ENCODE assay signal across 17 cellular contexts in the genomic region with DNA sequence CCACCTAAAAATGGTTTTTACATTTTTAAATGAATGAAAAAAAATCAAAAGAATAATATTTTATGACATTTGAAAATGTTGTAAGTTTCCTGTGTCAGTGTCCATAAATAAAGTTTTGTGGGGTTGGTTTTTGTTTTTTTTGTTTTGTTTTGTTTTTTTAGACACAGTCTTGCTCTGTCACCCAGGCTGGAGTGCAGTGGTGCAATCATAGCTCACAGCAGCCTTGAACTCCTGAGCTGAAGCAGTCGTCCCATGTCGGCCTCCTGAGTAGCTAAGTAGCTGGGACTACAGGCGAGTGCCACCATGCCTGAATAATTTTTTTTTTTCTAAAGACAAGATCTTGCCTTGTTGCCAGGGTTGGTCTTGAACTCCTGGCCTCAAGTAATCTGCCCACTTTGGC. TPM values are rescaled to one million over a fixed set of nuclear protein-coding genes. Genes with fewer than 3 reads are reported as not detected.
A peak's percentile ranks its signal among the peaks of the same experiment; 100 is the strongest.
DNase-seq lines count a peak whose midpoint lies in the region; TF ChIP-seq lines count a peak whose summit lies in the region.
"Had no signal": no experiment of that assay in that cellular context is flagged by ENCODE, and none has a peak within 500 bp of the region (broad histone marks: within the 10 kb centered on the region; RNA-seq: fewer than 3 reads in every experiment).

No MANE protein-coding gene starts in this region.

- no peaks in the 10 kb centered on the region for H3K27me3 ChIP-seq in GM23248 (replicated peaks; ENCODE audit: insufficient read depth)
- no peaks in the 10 kb centered on the region for H3K27me3 ChIP-seq in SJSA1 (replicated peaks)
- H3K27me3 ChIP-seq in thyroid gland: no peaks in the 10 kb centered on the region
- no peaks in the 10 kb centered on the region for H3K27me3 ChIP-seq in BE2C
- H3K27me3 ChIP-seq: BLaER1 had no signal

- no peaks in the 10 kb centered on the region for H3K9me3 ChIP-seq in GM23248 (ENCODE audit: low read depth)
- H3K9me3 ChIP-seq in SJSA1 (replicated peaks): no peaks in the 10 kb centered on the region
- no peaks in the 10 kb centered on the region for H3K9me3 ChIP-seq in thyroid gland
- no peaks in the 10 kb centered on the region for H3K9me3 ChIP-seq in BE2C
- H3K9me3 ChIP-seq: BLaER1, Caco-2 had no signal

- no peaks in the 10 kb centered on the region; the same call in 1 of the 2 replicates for H3K4me1 ChIP-seq in GM23248 (ENCODE audit: insufficient read depth)
- H3K4me1 ChIP-seq in SJSA1 (replicated peaks): peaks cover 38% of the 10 kb centered on the region
- H3K4me1 ChIP-seq in thyroid gland: peaks cover 6 to 17% of the 10 kb centered on the region in 2 donors
- H3K4me1 ChIP-seq in BE2C: no peaks in the 10 kb centered on the region

- no peak for TF ChIP-seq CTCF in nephron (IDR thresholded peaks at IDR 0.05; ENCODE audit: unreplicated experiment in 3 of 3)
- TF ChIP-seq CTCF in thyroid gland (IDR thresholded peaks at IDR 0.05): no peak
- no peak for TF ChIP-seq CTCF in BE2C (IDR thresholded peaks at IDR 0.05; ENCODE audit: low read depth, low read length)

- no peaks in the 10 kb centered on the region for H4K20me1 ChIP-seq in GM23248 (ENCODE audit: insufficient read depth)

- 76 to 82% methylated on average over 3 of the region's 3 CpGs for WGBS in GM23248 (ENCODE audit: low coverage in 1 of 2, low lambda C conversion rate in 2 of 2, missing lambda C conversion rate in 2 of 2), 2 experiments
- 50 to 53% methylated on average over 3 of the region's 3 CpGs for WGBS in thyroid gland, 2 donors

- DNase-seq in GM23248 (no peak), SJSA1 (ENCODE audit: low read depth in 1 of 2, low spot score in 2 of 2) (no peak), thyroid gland (peak in 1 of 2 donors; percentile 35), DMS153 (lab: John Stamatoyannopoulos, UW) (no peak), BE2C (no peak)
- DNase-seq: Caco-2; CD4-positive, CD25-positive, alpha-beta regulatory T cell; CD8-positive, alpha-beta T cell; DMS79; EL; GDM1; H7; HCEC 1CT had no signal

- peak overlapping the region in 2 of 3 experiments; percentile 26 to 32 for H3K4me3 Mint-ChIP-seq in nephron
- H3K4me3 Mint-ChIP-seq: CD8-positive, alpha-beta T cell had no signal

- no peaks in the 10 kb centered on the region for H3K9me3 Mint-ChIP-seq in nephron
- H3K9me3 Mint-ChIP-seq: CD4-positive, CD25-positive, alpha-beta regulatory T cell; CD8-positive, alpha-beta T cell had no signal

- no peaks in the 10 kb centered on the region for H3K36me3 Mint-ChIP-seq in nephron (ENCODE audit: low read depth)
- H3K36me3 Mint-ChIP-seq: CD4-positive, CD25-positive, alpha-beta regulatory T cell had no signal

- no peaks in the 10 kb centered on the region for H3F3A ChIP-seq in GM23248 (ENCODE audit: insufficient read depth)

- H3K27ac ChIP-seq in GM23248: no peak overlapping the region
- H3K27ac ChIP-seq in SJSA1: peak overlapping the region; percentile 56
- H3K27ac ChIP-seq in thyroid gland: peak overlapping the region in 2 of 3 donors; percentile 38 to 97
- H3K27ac ChIP-seq: BLaER1, C4-2B had no signal

- H3K27me3 Mint-ChIP-seq in nephron (ENCODE audit: low read depth): no peaks in the 10 kb centered on the region

- TF ChIP-seq POLR2A in thyroid gland (IDR thresholded peaks at IDR 0.05): no peak

- no peak overlapping the region for H3K4me3 ChIP-seq in GM23248
- no peak overlapping the region for H3K4me3 ChIP-seq in SJSA1
- H3K4me3 ChIP-seq in thyroid gland (replicated peaks in 1 of 3): no peak overlapping the region
- no peak overlapping the region for H3K4me3 ChIP-seq in BE2C (ENCODE audit: low read depth, low read length)
- H3K4me3 ChIP-seq: BLaER1, GM12878 had no signal

- in situ Hi-C loops in GM23248 (cut with MboI): no loop called here

- H3K4me2 ChIP-seq in GM23248 (ENCODE audit: unreplicated experiment): no peak overlapping the region
- H3K4me2 ChIP-seq: BLaER1 had no signal

- H3K36me3 ChIP-seq in GM23248 (ENCODE audit: low read depth) (no peaks in the 10 kb centered on the region), SJSA1 (peaks cover 4% of the 10 kb centered on the region; the same call in 1 of the 2 replicates), thyroid gland (no peaks in the 10 kb centered on the region), BE2C (no peaks in the 10 kb centered on the region)
- H3K36me3 ChIP-seq: BLaER1 had no signal

- H3K27ac Mint-ChIP-seq in nephron: peak overlapping the region in 2 of 3 experiments; percentile 19 to 22
- H3K27ac Mint-ChIP-seq: CD8-positive, alpha-beta T cell had no signal

- peak overlapping the region; percentile 62; the same call in 1 of the 2 replicates for H2AFZ ChIP-seq in GM23248

- intact Hi-C loops in thyroid gland (cut with DNase I): no loop called here

- H3K9ac ChIP-seq in GM23248: no peak overlapping the region
- H3K9ac ChIP-seq: BLaER1 had no signal

- H3K4me1 Mint-ChIP-seq in nephron: peaks cover 16% of the 10 kb centered on the region

- H3K79me2 ChIP-seq in GM23248 (ENCODE audit: insufficient read depth): peaks cover 22% of the 10 kb centered on the region

- H3K9me2 ChIP-seq in GM23248 (ENCODE audit: insufficient read depth): no peaks in the 10 kb centered on the region

RNA-seq across cellular contexts. Expression of gene GLB1, which starts 2.8 kb away (rescaled TPM):
- total RNA-seq in GM23248 (2014; rRNA removed; shearing (Covaris generic)): 97.1 and 111 TPM in 2 replicates
- 80.7 and 84.3 TPM in 2 replicates for polyA plus RNA-seq in GM23248 (2016; fragmentation: Nextera tagmentation; extraction: Ambion mirVana)
- 38.7 and 48.2 TPM in 2 replicates for total RNA-seq in SJSA1 (2014; rRNA removed; shearing (Covaris generic))
- 100 to 1,000 TPM in 2 of 4 donors, 10 to 100 TPM in 2; 67.3 to 157 (median 96.5) TPM for total RNA-seq in thyroid gland
- 26.3 TPM for polyA plus RNA-seq in BE2C (2012; ENCODE audit: insufficient read depth, insufficient read length, low read depth)

RNA-seq across cellular contexts. Expression of gene TMPPE, which starts 2.8 kb away (rescaled TPM):
- total RNA-seq in GM23248 (2014; rRNA removed; shearing (Covaris generic)): 3.0 and 4.0 TPM in 2 replicates
- 1.2 and 1.4 TPM in 2 replicates for polyA plus RNA-seq in GM23248 (2016; fragmentation: Nextera tagmentation; extraction: Ambion mirVana)
- 0.69 and 1.7 TPM in 2 replicates for total RNA-seq in SJSA1 (2014; rRNA removed; shearing (Covaris generic))
- total RNA-seq in thyroid gland: 10 to 100 TPM in 3 of 4 donors, 1 to 10 TPM in 1; 8.3 to 19.5 (median 15.7) TPM
- 0.32 TPM for polyA plus RNA-seq in BE2C (2012; ENCODE audit: insufficient read depth, insufficient read length, low read depth)

RNA-seq across cellular contexts. Expression of gene CRTAP, which starts 14.1 kb away (rescaled TPM):
- total RNA-seq in GM23248 (2014; rRNA removed; shearing (Covaris generic)): 261 and 378 TPM in 2 replicates
- polyA plus RNA-seq in GM23248 (2016; fragmentation: Nextera tagmentation; extraction: Ambion mirVana): 189 and 196 TPM in 2 replicates
- total RNA-seq in SJSA1 (2014; rRNA removed; shearing (Covaris generic)): 116 and 189 TPM in 2 replicates
- total RNA-seq in thyroid gland: 100 to 1,000 TPM; 241 to 504 (median 300) TPM
- polyA plus RNA-seq in BE2C (2012; ENCODE audit: insufficient read depth, insufficient read length, low read depth): 13.7 TPM
